ENCODE assay signal across 25 cellular contexts in genomic region chr7:124137664-124138063, GRCh38.
"Had no signal": no experiment of that assay in that cellular context is flagged by ENCODE, and none has a peak within 500 bp of the region (broad histone marks: within the 10 kb centered on the region; RNA-seq: fewer than 3 reads in every experiment).

No MANE protein-coding gene starts in this region.

- DNase-seq: naive thymus-derived CD8-positive, alpha-beta T cell; nephron progenitor cell; nucleus accumbens; pancreas; retina; right cardiac atrium; right lobe of liver; sigmoid colon; small intestine; stimulated activated CD4-positive, alpha-beta T cell treated with anti-CD3 and anti-CD28 coated beads, Interleukin-15, amount 100 ng/mL, for 24 hours; stimulated activated CD4-positive, alpha-beta T cell treated with anti-CD3 and anti-CD28 coated beads, Interleukin-2, amount 100 ng/mL, for 24 hours; stimulated activated CD4-positive, alpha-beta T cell treated with anti-CD3 and anti-CD28 coated beads, Interleukin-2, amount 100 ng/mL, for 48 hours; stimulated activated CD4-positive, alpha-beta T cell treated with anti-CD3 and anti-CD28 coated beads, Interleukin-4, amount 100 ng/mL, for 24 hours; stimulated activated naive B cell treated with anti-CD40 and anti-IgM and Interleukin-4, amounts not matched to agents 10 μg/mL and 1 μg/mL and 100 μg/mL, for 72 hours; stimulated activated naive CD4-positive, alpha-beta T cell treated with Interleukin-2 at 50 U/mL for 16 hours; stomach; thyroid gland; trophoblast cell; upper lobe of left lung had no signal

- H3K36me3 ChIP-seq: neutrophil, pancreas, prostate gland, right lobe of liver, sigmoid colon, stomach, thoracic aorta, thyroid gland, tibial nerve, upper lobe of left lung, vagina had no signal

- H3K4me1 ChIP-seq: pancreas, prostate gland, right lobe of liver, sigmoid colon, stomach, thyroid gland, tibial nerve, upper lobe of left lung, vagina had no signal

- H3K9me3 ChIP-seq: neutrophil, pancreas, prostate gland, right lobe of liver, thoracic aorta, thyroid gland, upper lobe of left lung, vagina had no signal

- H3K4me3 ChIP-seq: pancreas, prostate gland, right lobe of liver, sigmoid colon, stomach, thoracic aorta, thyroid gland, tibial nerve, upper lobe of left lung, vagina had no signal

- H3K27me3 ChIP-seq: neutrophil, pancreas, right lobe of liver, sigmoid colon, stomach, thyroid gland, tibial nerve, upper lobe of left lung, vagina had no signal

- FAIRE-seq: pancreas, small intestine, urothelium cell line had no signal

- H3K27ac ChIP-seq: neutrophil, pancreas, prostate gland, right lobe of liver, sigmoid colon, stomach, thoracic aorta, thyroid gland, tibial nerve, upper lobe of left lung, vagina had no signal
